Comparison of ENCODE assay signal across 16 cellular contexts in the genomic region with DNA sequence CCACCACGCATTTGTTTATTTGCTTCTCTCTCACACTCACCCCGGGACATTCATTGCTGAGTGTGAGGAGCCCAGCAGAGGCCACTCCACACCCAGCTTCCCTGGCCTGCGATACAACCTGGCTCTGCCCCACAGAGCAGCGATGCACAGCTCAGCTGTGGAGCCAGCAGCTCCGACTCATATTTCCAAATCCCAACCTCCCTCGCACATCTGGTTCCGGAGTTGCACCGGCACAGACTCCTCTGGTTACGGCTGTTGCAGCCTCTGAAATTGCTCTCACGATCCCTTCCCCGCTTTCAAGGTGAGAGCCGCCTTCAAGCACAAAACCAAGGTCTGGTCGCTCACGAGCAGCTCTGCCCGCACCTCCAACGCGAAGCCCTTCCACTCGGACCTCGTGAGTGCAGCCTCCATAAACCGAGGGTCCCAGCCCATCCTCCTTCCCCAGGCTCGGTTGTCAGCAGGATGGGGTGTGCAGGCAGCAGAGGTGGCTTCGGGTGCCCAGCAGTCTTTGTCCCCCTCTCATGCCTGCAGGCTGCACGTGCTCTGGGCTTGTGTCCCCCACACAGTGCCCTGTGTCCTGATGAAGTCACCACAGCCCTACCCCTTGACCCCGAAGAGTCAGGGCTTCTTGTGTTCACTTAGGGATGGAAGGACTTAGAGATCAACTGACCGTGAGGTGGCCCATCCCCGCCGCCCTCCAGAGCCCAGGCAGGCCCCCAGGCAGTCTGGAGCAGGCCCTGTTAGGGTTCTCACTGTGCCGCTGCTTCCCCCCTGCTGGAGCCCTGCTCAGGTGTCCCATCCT.
DNase-seq lines count a peak whose midpoint lies in the region; ATAC-seq, FAIRE-seq and TF ChIP-seq lines count a peak whose summit lies in the region.
"Had no signal": no experiment of that assay in that cellular context is flagged by ENCODE, and none has a peak within 500 bp of the region (broad histone marks: within the 10 kb centered on the region; RNA-seq: fewer than 3 reads in every experiment).

No MANE protein-coding gene starts in this region.

- H3K4me1 ChIP-seq in right atrium auricular region (peaks cover 0 to 4% of the 10 kb centered on the region in 2 donors), K562 (replicated peaks in 1 of 2; ENCODE audit: control insufficient read depth in 2 of 2, insufficient read depth in 2 of 2, low read length in 2 of 2) (peaks cover 0 to 14% of the 10 kb centered on the region in 2 experiments; a peak in 1 of 5 replicates)
- H3K4me1 ChIP-seq: foreskin keratinocyte had no signal

- DNase-seq in left ventricle myocardium superior (no peak), right atrium auricular region (ENCODE audit: low spot score) (no peak), K562 (ENCODE audit: extremely low read depth in 1 of 4, low spot score in 3 of 4) (peak; percentile 20 to 46 (median 30)), kidney tubule cell (ENCODE audit: low spot score) (peak; percentile 70), epidermal melanocyte (ENCODE audit: insufficient read length, low spot score) (no peak), amniotic stem cell (lab: John Stamatoyannopoulos, UW) (no peak)
- no peak for DNase-seq in stimulated activated CD4-positive, alpha-beta T cell treated with anti-CD3 and anti-CD28 coated beads, Interleukin-2, amount 100 ng/mL, for 24 hours
- DNase-seq: activated CD4-positive, alpha-beta T cell treated with anti-CD3 and anti-CD28 coated beads for 36 hours; activated gamma-delta T cell treated with Interleukin-2 at 50 U/mL for 16 hours; foreskin keratinocyte; IMR-90; SIG-M5 had no signal

- no peak for TF ChIP-seq EP300 in K562 (IDR thresholded peaks at IDR 0.05; ENCODE audit: low read length)

- no peak for TF ChIP-seq CTCF in right atrium auricular region (IDR thresholded peaks at IDR 0.05)
- TF ChIP-seq CTCF in K562 (IDR thresholded peaks at IDR 0.05 in 2 of 3, conservative IDR thresholded peaks at IDR 0.05 in 1 of 3; ENCODE audit: insufficient read depth in 2 of 3, low read depth in 1 of 3, low read length in 3 of 3): peak; percentile 18 to 49 (median 19); a peak in 2 of 6 replicates

- no peaks in the 10 kb centered on the region for H3K9me1 ChIP-seq in K562 (ENCODE audit: control insufficient read depth, insufficient read depth, low read length)

- in situ Hi-C loops in K562 (cut with MboI): no loop called here

- H3K27ac ChIP-seq in right atrium auricular region (no peak overlapping the region), K562 (ENCODE audit: extremely low read depth, low read depth, low read length) (no peak overlapping the region)
- H3K27ac ChIP-seq: cardiac muscle cell, foreskin keratinocyte, thoracic aorta had no signal

- POLR2A ChIA-PET in K562 (lab: Yijun Ruan, JAX): no interaction called here

- no peak overlapping the region for H2AFZ ChIP-seq in K562 (ENCODE audit: low read depth, low read length)

- no peak for FAIRE-seq in K562 (lab: Jason Lieb, UNC)
- FAIRE-seq: G401.6 had no signal

- H3K4me3 ChIP-seq in right atrium auricular region (no peak overlapping the region), K562 (no peak overlapping the region)
- H3K4me3 ChIP-seq: cardiac muscle cell, thoracic aorta had no signal

- no peak for TF ChIP-seq POLR2A in K562 (conservative IDR thresholded peaks at IDR 0.05)

- 25% methylated on average over 27 of the region's 28 CpGs for WGBS in K562 (ENCODE audit: insufficient coverage, low coverage, missing lambda C conversion rate)

- H3K4me2 ChIP-seq in K562 (ENCODE audit: insufficient read depth, low read length): no peak overlapping the region

- no peaks in the 10 kb centered on the region; the same call in 1 of the 2 replicates for H4K20me1 ChIP-seq in K562 (replicated peaks; ENCODE audit: control insufficient read depth, insufficient read depth, low read length)

- CTCF ChIA-PET in K562 (lab: Yijun Ruan, JAX; ENCODE audit: low intra/inter-chr PET ratio): no interaction called here

- peak in 1 of 2 experiments; percentile 43; a peak in 3 of 4 replicates for TF ChIP-seq RAD21 in K562 (CRISPR knock-in tag; conservative IDR thresholded peaks at IDR 0.05 in 1 of 2, IDR thresholded peaks at IDR 0.05 in 1 of 2)

- H3K79me2 ChIP-seq in K562 (ENCODE audit: control insufficient read depth, insufficient read depth, low read length): no peaks in the 10 kb centered on the region

- peak overlapping the region in 1 of 2 experiments; percentile 36; a peak in 1 of 4 replicates for H3K9ac ChIP-seq in K562 (ENCODE audit: insufficient read depth in 1 of 2, low read depth in 2 of 2, low read length in 2 of 2)

- no TSS peak for BruUV-seq in K562 (replicated peaks; lab: Mats Ljungman, UMichigan)

- H3K27me3 ChIP-seq in right atrium auricular region (no peaks in the 10 kb centered on the region), K562 (ENCODE audit: control insufficient read depth in 2 of 2, insufficient read depth in 2 of 2, low read length in 2 of 2) (peaks cover 0 to 51% of the 10 kb centered on the region in 2 experiments; a peak in 3 of 5 replicates)
- H3K27me3 ChIP-seq: cardiac muscle cell, foreskin keratinocyte had no signal

- intact Hi-C loops in left ventricle myocardium superior (cut with micrococcal nuclease): no loop called here
- intact Hi-C loops in K562 (cut with micrococcal nuclease): no loop called here

- ATAC-seq in left ventricle myocardium superior (peak; percentile 22), K562 (peak; percentile 82), GM21423 (IDR thresholded peaks at IDR 0.05; ENCODE audit: unreplicated experiment) (no peak)
- ATAC-seq: activated CD4-positive, alpha-beta T cell treated with anti-CD3 and anti-CD28 coated beads for 36 hours; foreskin keratinocyte had no signal

- H3K9me3 ChIP-seq in right atrium auricular region (no peaks in the 10 kb centered on the region), K562 (replicated peaks; ENCODE audit: control insufficient read depth, insufficient read depth, low read depth, low read length) (no peaks in the 10 kb centered on the region)
- H3K9me3 ChIP-seq: thoracic aorta had no signal

- peaks cover 76% of the 10 kb centered on the region for H3K36me3 ChIP-seq in right atrium auricular region
- H3K36me3 ChIP-seq in K562 (ENCODE audit: control insufficient read depth, insufficient read depth, low read length): no peaks in the 10 kb centered on the region
- H3K36me3 ChIP-seq: thoracic aorta had no signal

TF ChIP-seq in K562, 482 proteins besides CTCF, POLR2A, EP300 and RAD21:
- TF ChIP-seq GTF2A2 (tag; IDR thresholded peaks at IDR 0.05) (no peak), ZFPM2 (CRISPR knock-in tag; IDR thresholded peaks at IDR 0.05) (no peak), SMC3 (conservative IDR thresholded peaks at IDR 0.05; ENCODE audit: insufficient read depth, low read depth, low read length) (0 out of 2 replicates have a peak, but pooled peaks have one; percentile 16)
- TF ChIP-seq, protein P1, sequence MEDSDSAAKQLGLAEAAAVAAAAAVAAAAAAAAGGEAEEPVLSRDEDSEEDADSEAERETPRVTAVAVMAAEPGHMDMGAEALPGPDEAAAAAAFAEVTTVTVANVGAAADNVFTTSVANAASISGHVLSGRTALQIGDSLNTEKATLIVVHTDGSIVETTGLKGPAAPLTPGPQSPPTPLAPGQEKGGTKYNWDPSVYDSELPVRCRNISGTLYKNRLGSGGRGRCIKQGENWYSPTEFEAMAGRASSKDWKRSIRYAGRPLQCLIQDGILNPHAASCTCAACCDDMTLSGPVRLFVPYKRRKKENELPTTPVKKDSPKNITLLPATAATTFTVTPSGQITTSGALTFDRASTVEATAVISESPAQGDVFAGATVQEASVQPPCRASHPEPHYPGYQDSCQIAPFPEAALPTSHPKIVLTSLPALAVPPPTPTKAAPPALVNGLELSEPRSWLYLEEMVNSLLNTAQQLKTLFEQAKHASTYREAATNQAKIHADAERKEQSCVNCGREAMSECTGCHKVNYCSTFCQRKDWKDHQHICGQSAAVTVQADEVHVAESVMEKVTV (CRISPR knock-in tag; IDR thresholded peaks at IDR 0.05): 0 out of 2 replicates have a peak, but pooled peaks have one; percentile 14

Comparison
In these comparisons a context has a peak if more than half of its experiments do, and no peak if none do; other contexts are left out.
1. DNase-seq: peak in K562 (4 of 4) and kidney tubule cell (single experiment); none in left ventricle myocardium superior (single experiment), right atrium auricular region (single experiment), epidermal melanocyte (single experiment), stimulated activated CD4-positive, alpha-beta T cell treated with anti-CD3 and anti-CD28 coated beads, Interleukin-2, amount 100 ng/mL, for 24 hours (0 of 2) and amniotic stem cell (single experiment).
2. CTCF ChIP-seq: peak in K562 (3 of 3); none in right atrium auricular region (0 of 2).